ENCODE assay signal across 1 cellular context in the genomic region with DNA sequence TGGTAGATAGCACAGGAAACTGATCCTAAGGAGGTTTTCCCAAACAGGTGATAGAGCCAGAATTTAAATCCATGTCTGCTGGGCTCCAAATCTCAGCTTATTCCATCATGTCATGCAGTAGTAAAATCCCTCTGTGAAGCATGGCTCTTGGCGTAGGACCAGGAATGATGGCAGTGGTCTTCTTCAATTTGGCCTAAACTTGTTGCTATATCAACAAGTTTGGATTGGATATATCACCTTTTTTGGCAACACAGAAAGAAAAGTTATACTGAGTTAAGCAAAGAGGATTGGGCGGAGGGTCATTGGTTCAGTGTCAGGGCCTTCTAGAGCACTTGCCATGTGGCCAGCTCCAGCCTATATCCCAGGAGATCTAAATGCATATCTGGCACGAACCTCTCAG.
"Had no signal": no experiment of that assay in that cellular context is flagged by ENCODE, and none has a peak within 500 bp of the region (broad histone marks: within the 10 kb centered on the region; RNA-seq: fewer than 3 reads in every experiment).

No MANE protein-coding gene starts in this region.

- H3K9me3 ChIP-seq: MG63 had no signal

- H3K4me3 ChIP-seq: MG63 had no signal

- H3K36me3 ChIP-seq: MG63 had no signal
